ENCODE assay signal across 28 cellular contexts in genomic region chr12:113581342-113581741, GRCh38.
"Had no signal": no experiment of that assay in that cellular context is flagged by ENCODE, and none has a peak within 500 bp of the region (broad histone marks: within the 10 kb centered on the region; RNA-seq: fewer than 3 reads in every experiment).

No MANE protein-coding gene starts in this region.

- H3K4me3 Mint-ChIP-seq: natural killer cell; nephron; neural progenitor cell; stimulated activated effector memory CD8-positive, alpha-beta T cell treated with anti-CD3 and anti-CD28 coated beads, Interleukin-12 subunit alpha, Interleukin-12 subunit beta, amount 100 ng/mL, for 72 hours; stimulated activated naive B cell treated with anti-CD40 and anti-IgM and Interleukin-4, amounts not matched to agents 10 μg/mL and 1 μg/mL and 100 μg/mL, for 72 hours; stimulated activated naive CD8-positive, alpha-beta T cell treated with anti-CD3 and anti-CD28 coated beads, Interleukin-15, Interleukin-2, amounts not matched to agents 100 ng/mL and 50 ng/mL, for 24 hours had no signal

- H3K4me3 ChIP-seq: neural progenitor cell, ovary, psoas muscle, right lobe of liver, sigmoid colon, stomach, thoracic aorta, thyroid gland, tibial nerve, upper lobe of left lung, vagina had no signal

- H3K27me3 ChIP-seq: neural progenitor cell, ovary, right lobe of liver, thyroid gland, tibial nerve, upper lobe of left lung, vagina had no signal

- H3K79me2 ChIP-seq: parathyroid adenoma had no signal

- H3K4me1 Mint-ChIP-seq: natural killer cell; nephron; stimulated activated effector memory CD8-positive, alpha-beta T cell treated with anti-CD3 and anti-CD28 coated beads, Interleukin-12 subunit alpha, Interleukin-12 subunit beta, amount 100 ng/mL, for 72 hours; stimulated activated naive B cell treated with anti-CD40 and anti-IgM and Interleukin-4, amounts not matched to agents 10 μg/mL and 1 μg/mL and 100 μg/mL, for 72 hours had no signal

- H2AFZ ChIP-seq: neural progenitor cell, parathyroid adenoma had no signal

- H3K27ac ChIP-seq: neural progenitor cell, ovary, parathyroid adenoma, psoas muscle, right lobe of liver, sigmoid colon, stomach, thoracic aorta, thyroid gland, tibial nerve, upper lobe of left lung, vagina had no signal

- H3K36me3 ChIP-seq: ovary, right lobe of liver, sigmoid colon, stomach, thoracic aorta, thyroid gland, tibial nerve, upper lobe of left lung, vagina had no signal

- H3K9me3 ChIP-seq: ovary, right lobe of liver, thoracic aorta, thyroid gland, vagina had no signal

- H3K36me3 Mint-ChIP-seq: natural killer cell; neural progenitor cell; stimulated activated effector memory CD8-positive, alpha-beta T cell treated with anti-CD3 and anti-CD28 coated beads, Interleukin-12 subunit alpha, Interleukin-12 subunit beta, amount 100 ng/mL, for 72 hours had no signal

- H3K9ac ChIP-seq: neural progenitor cell, parathyroid adenoma had no signal

- DNase-seq: natural killer cell; occipital lobe; ovary; posterior cingulate gyrus; psoas muscle; right cardiac atrium; right lobe of liver; sigmoid colon; small intestine; stimulated activated CD4-positive, alpha-beta T cell treated with anti-CD3 and anti-CD28 coated beads, Interleukin-15, amount 100 ng/mL, for 24 hours; stimulated activated CD4-positive, alpha-beta T cell treated with anti-CD3 and anti-CD28 coated beads, Interleukin-2, amount 100 ng/mL, for 24 hours; stimulated activated CD4-positive, alpha-beta T cell treated with anti-CD3 and anti-CD28 coated beads, Interleukin-2, amount 100 ng/mL, for 48 hours; stimulated activated CD4-positive, alpha-beta T cell treated with anti-CD3 and anti-CD28 coated beads, Interleukin-4, amount 100 ng/mL, for 24 hours; stimulated activated naive B cell treated with anti-CD40 and anti-IgM and Interleukin-4, amounts not matched to agents 10 μg/mL and 1 μg/mL and 100 μg/mL, for 72 hours; stimulated activated naive CD4-positive, alpha-beta T cell treated with Interleukin-2 at 50 U/mL for 16 hours; stomach; thyroid gland; trophoblast cell; upper lobe of left lung had no signal

- H3K4me1 ChIP-seq: parathyroid adenoma, psoas muscle, right lobe of liver, sigmoid colon, stomach, tibial nerve, upper lobe of left lung, vagina had no signal

- H3K27ac Mint-ChIP-seq: natural killer cell; nephron; neural progenitor cell; progenitor cell of endocrine pancreas; stimulated activated effector memory CD8-positive, alpha-beta T cell treated with anti-CD3 and anti-CD28 coated beads, Interleukin-12 subunit alpha, Interleukin-12 subunit beta, amount 100 ng/mL, for 72 hours; stimulated activated naive B cell treated with anti-CD40 and anti-IgM and Interleukin-4, amounts not matched to agents 10 μg/mL and 1 μg/mL and 100 μg/mL, for 72 hours; stimulated activated naive CD8-positive, alpha-beta T cell treated with anti-CD3 and anti-CD28 coated beads, Interleukin-15, Interleukin-2, amounts not matched to agents 100 ng/mL and 50 ng/mL, for 24 hours had no signal
